24 cellular contexts compared by ENCODE assay signal in genomic region chr20:14807224-14807623, GRCh38.
A peak's percentile ranks its signal among the peaks of the same experiment; 100 is the strongest.
DNase-seq lines count a peak whose midpoint lies in the region; ATAC-seq, FAIRE-seq and TF ChIP-seq lines count a peak whose summit lies in the region.
"Had no signal": no experiment of that assay in that cellular context is flagged by ENCODE, and none has a peak within 500 bp of the region (broad histone marks: within the 10 kb centered on the region; RNA-seq: fewer than 3 reads in every experiment).

No MANE protein-coding gene starts in this region.

- no peak for TF ChIP-seq RAD21 in A549 (conservative IDR thresholded peaks at IDR 0.05 in 1 of 2, IDR thresholded peaks at IDR 0.05 in 1 of 2)

- 4% methylated on average over 2 of the region's 2 CpGs for WGBS in A549 (ENCODE audit: missing lambda C conversion rate)
- no CpG with 5 or more reads among the region's 2 CpGs for WGBS in neuronal stem cell (ENCODE audit: extremely low coverage in 2 of 2, insufficient read length in 2 of 2, insufficient replicate concordance in 1 of 2), 2 donors

- no peaks in the 10 kb centered on the region for H3K36me3 ChIP-seq in neuronal stem cell (replicated peaks in 1 of 2; ENCODE audit: control insufficient read depth in 2 of 2, insufficient read depth in 2 of 2, low read length in 2 of 2)
- H3K36me3 ChIP-seq: BLaER1 treated with 17β-estradiol and CSF1 and Interleukin-3, amounts not matched to agents 10 nM and 100 nM had no signal

- H4K91ac ChIP-seq in neuronal stem cell (ENCODE audit: low read depth, low read length, poor library complexity), result no peak overlapping the region

- no peak overlapping the region for H2BK5ac ChIP-seq in neuronal stem cell (ENCODE audit: low read length)

- H3K4me3 Mint-ChIP-seq in activated CD8-positive, alpha-beta T cell treated with anti-CD3 and anti-CD28 coated beads for 36 hours, result no peak overlapping the region
- H3K4me3 Mint-ChIP-seq: B cell; CD4-positive, alpha-beta T cell; CD8-positive, alpha-beta T cell had no signal

- H3K36me3 Mint-ChIP-seq in activated CD8-positive, alpha-beta T cell treated with anti-CD3 and anti-CD28 coated beads for 36 hours (ENCODE audit: low read depth), result no peaks in the 10 kb centered on the region
- H3K36me3 Mint-ChIP-seq: CD8-positive, alpha-beta T cell had no signal

- H3K27ac ChIP-seq in A549, result no peak overlapping the region
- no peak overlapping the region for H3K27ac ChIP-seq in neuronal stem cell (replicated peaks; ENCODE audit: low read length)
- H3K27ac ChIP-seq: BLaER1 treated with 17β-estradiol and CSF1 and Interleukin-3, amounts not matched to agents 10 nM and 100 nM; C4-2B had no signal

- no peaks in the 10 kb centered on the region for H3K4me1 Mint-ChIP-seq in activated CD8-positive, alpha-beta T cell treated with anti-CD3 and anti-CD28 coated beads for 36 hours (ENCODE audit: low read depth)
- H3K4me1 Mint-ChIP-seq: B cell had no signal

- H3K9ac ChIP-seq in neuronal stem cell (ENCODE audit: low read depth, low read length, poor library complexity), result no peak overlapping the region
- H3K9ac ChIP-seq: BLaER1 treated with 17β-estradiol and CSF1 and Interleukin-3, amounts not matched to agents 10 nM and 100 nM had no signal

- POLR2A ChIA-PET in A549 (lab: Yijun Ruan, JAX), result no interaction called here
- POLR2A ChIA-PET in activated CD8-positive, alpha-beta T cell treated with anti-CD3 and anti-CD28 coated beads for 36 hours (lab: Charles Lee), result no interaction called here

- no peak for TF ChIP-seq CTCF in A549 (IDR thresholded peaks at IDR 0.05)
- no peak for TF ChIP-seq CTCF in activated CD8-positive, alpha-beta T cell treated with anti-CD3 and anti-CD28 coated beads for 36 hours (IDR thresholded peaks at IDR 0.05)

- no peak for DNase-seq in A549 (ENCODE audit: low read depth in 1 of 2, low spot score in 1 of 2)
- peak; percentile 5 for DNase-seq in Caki2 (ENCODE audit: low read depth)
- DNase-seq in neuronal stem cell (ENCODE audit: low spot score), result no peak
- no peak for DNase-seq in HuH-7.5 (ENCODE audit: low spot score)
- no peak for DNase-seq in activated CD8-positive, alpha-beta T cell treated with anti-CD3 and anti-CD28 coated beads for 36 hours
- DNase-seq: 8988T; AML-193; Caco-2; CD4-positive, alpha-beta T cell; CD8-positive, alpha-beta T cell; DMS 273 treated with DMSO at 0.1 percent for 48 hours; DMS153; DMS53; DMS79; DND-41; EL; GDM1 had no signal

- intact Hi-C loops in activated CD8-positive, alpha-beta T cell treated with anti-CD3 and anti-CD28 coated beads for 36 hours (cut with micrococcal nuclease), result no loop called here

- H3K4me2 ChIP-seq in A549, result no peak overlapping the region
- H3K4me2 ChIP-seq in neuronal stem cell (ENCODE audit: insufficient read depth, low read length, poor library complexity, severe bottlenecking), result no peak overlapping the region
- H3K4me2 ChIP-seq: BLaER1 treated with 17β-estradiol and CSF1 and Interleukin-3, amounts not matched to agents 10 nM and 100 nM had no signal

- no peaks in the 10 kb centered on the region for H3K27me3 Mint-ChIP-seq in activated CD8-positive, alpha-beta T cell treated with anti-CD3 and anti-CD28 coated beads for 36 hours
- H3K27me3 Mint-ChIP-seq: CD4-positive, alpha-beta T cell had no signal

- H2BK15ac ChIP-seq in neuronal stem cell (ENCODE audit: low read length), result no peak overlapping the region

- H3K4me3 ChIP-seq in A549 (no peak overlapping the region), neuronal stem cell (ENCODE audit: low read length in 2 of 2) (no peak overlapping the region)
- H3K4me3 ChIP-seq: BLaER1 treated with 17β-estradiol and CSF1 and Interleukin-3, amounts not matched to agents 10 nM and 100 nM; GM12878 had no signal

- H3K79me1 ChIP-seq in neuronal stem cell (ENCODE audit: low read depth, low read length), result no peaks in the 10 kb centered on the region

- H3K9me3 ChIP-seq in A549 (peaks cover 46% of the 10 kb centered on the region), neuronal stem cell (replicated peaks in 1 of 2; ENCODE audit: control insufficient read depth in 2 of 2, insufficient read depth in 1 of 2, low read depth in 1 of 2, low read length in 2 of 2) (peaks cover 0 to 7% of the 10 kb centered on the region in 2 donors)

- peaks cover 9% of the 10 kb centered on the region for H3K9me3 Mint-ChIP-seq in activated CD8-positive, alpha-beta T cell treated with anti-CD3 and anti-CD28 coated beads for 36 hours

- no peak overlapping the region for H3K14ac ChIP-seq in neuronal stem cell (ENCODE audit: low read length)

- CTCF ChIA-PET in A549 (lab: Yijun Ruan, JAX), result no interaction called here
- CTCF ChIA-PET in activated CD8-positive, alpha-beta T cell treated with anti-CD3 and anti-CD28 coated beads for 36 hours (lab: Charles Lee), result no interaction called here

- no peak for ATAC-seq in A549
- ATAC-seq in activated CD8-positive, alpha-beta T cell treated with anti-CD3 and anti-CD28 coated beads for 36 hours, result no peak
- ATAC-seq: CD8-positive, alpha-beta T cell; GM12878 had no signal

- H3K4me1 ChIP-seq in A549, result no peaks in the 10 kb centered on the region
- H3K4me1 ChIP-seq in neuronal stem cell (ENCODE audit: control insufficient read depth in 2 of 2, insufficient read depth in 1 of 2, low read depth in 1 of 2, low read length in 2 of 2), result peaks cover 0 to 2% of the 10 kb centered on the region in 2 donors
- H3K4me1 ChIP-seq: BLaER1 treated with 17β-estradiol and CSF1 and Interleukin-3, amounts not matched to agents 10 nM and 100 nM; Caco-2 had no signal

- no peak for TF ChIP-seq EP300 in A549 (IDR thresholded peaks at IDR 0.05)

- H2BK12ac ChIP-seq in neuronal stem cell (ENCODE audit: low read length), result no peak overlapping the region

- H4K8ac ChIP-seq in neuronal stem cell (ENCODE audit: low read depth, low read length), result no peak overlapping the region

- no peak overlapping the region for H2BK120ac ChIP-seq in neuronal stem cell (ENCODE audit: low read depth, low read length)

- no peak overlapping the region for H3K18ac ChIP-seq in neuronal stem cell (ENCODE audit: low read length)

- H3K4ac ChIP-seq in neuronal stem cell (ENCODE audit: low read length), result no peak overlapping the region

- H3K27ac Mint-ChIP-seq in activated CD8-positive, alpha-beta T cell treated with anti-CD3 and anti-CD28 coated beads for 36 hours, result no peak overlapping the region
- H3K27ac Mint-ChIP-seq: B cell; CD4-positive, alpha-beta T cell; CD8-positive, alpha-beta T cell had no signal

- no peak overlapping the region for H3K23ac ChIP-seq in neuronal stem cell (ENCODE audit: low read depth, low read length, poor library complexity)

- no peak for FAIRE-seq in A549 (lab: Jason Lieb, UNC)
- FAIRE-seq: A204.1, GM12878, GM12892, GM18507 had no signal

- peak overlapping the region; percentile 43 for H2AFZ ChIP-seq in neuronal stem cell (ENCODE audit: low read length)

- in situ Hi-C loops in Caki2 (cut with HindIII; ENCODE audit: low pct_unique_long_range_greater_than_20kb, low sequenced_read_pairs), result no loop called here

- no peak overlapping the region for H2AK5ac ChIP-seq in neuronal stem cell (ENCODE audit: low read depth, low read length)

- H3K27me3 ChIP-seq in neuronal stem cell (ENCODE audit: control insufficient read depth in 3 of 3, insufficient read depth in 3 of 3, low read depth in 1 of 3, low read length in 3 of 3), result no peaks in the 10 kb centered on the region
- H3K27me3 ChIP-seq: BLaER1 treated with 17β-estradiol and CSF1 and Interleukin-3, amounts not matched to agents 10 nM and 100 nM had no signal

- TF ChIP-seq POLR2A in A549 (IDR thresholded peaks at IDR 0.05; ENCODE audit: low read length), result no peak

TF ChIP-seq in A549, 52 proteins besides CTCF, POLR2A, EP300 and RAD21:
- TF ChIP-seq CBX8 (IDR thresholded peaks at IDR 0.05) (no peak), FOSL2 (IDR thresholded peaks at IDR 0.05) (no peak), FOSL2 (CRISPR knock-in tag; IDR thresholded peaks at IDR 0.05) (no peak), MAFK (IDR thresholded peaks at IDR 0.05; ENCODE audit: partially characterized antibody) (peak; percentile 72), FOSB (CRISPR knock-in tag; IDR thresholded peaks at IDR 0.05) (no peak), HMGXB4 (CRISPR knock-in tag; IDR thresholded peaks at IDR 0.05; ENCODE audit: borderline replicate concordance) (no peak), POLR2AphosphoS2 (conservative IDR thresholded peaks at IDR 0.05; ENCODE audit: low read length) (no peak)
TF ChIP-seq in A549: peak in this region for 1.
